ENCODE assay signal across 1 cellular context in genomic region chr3:196111939-196112386, GRCh38.
A peak's percentile ranks its signal among the peaks of the same experiment; 100 is the strongest.
TF ChIP-seq lines count a peak whose summit lies in the region.

No MANE protein-coding gene starts in this region.

TF ChIP-seq in GM12878, 131 proteins besides CTCF, POLR2A, EP300 and RAD21 (continued from another document and continues in another):
- no peak for TF ChIP-seq TCF7 (IDR thresholded peaks at IDR 0.05; ENCODE audit: borderline replicate concordance)
- no peak for TF ChIP-seq HDAC6 (IDR thresholded peaks at IDR 0.05; ENCODE audit: unreplicated experiment)
- no peak for TF ChIP-seq PBX3 (IDR thresholded peaks at IDR 0.05; ENCODE audit: insufficient replicate concordance, low read depth, low read length)
- TF ChIP-seq PAX5 (IDR thresholded peaks at IDR 0.05; ENCODE audit: borderline replicate concordance, low read depth, low read length): 0 out of 2 replicates have a peak, but pooled peaks have one; percentile 50
- no peak for TF ChIP-seq KAT2A (conservative IDR thresholded peaks at IDR 0.05; ENCODE audit: control insufficient read depth, low read depth, low read length)
- no peak for TF ChIP-seq E2F8 (IDR thresholded peaks at IDR 0.05; ENCODE audit: low read depth, partially characterized antibody)
- TF ChIP-seq REST (IDR thresholded peaks at IDR 0.05; ENCODE audit: low read depth, low read length): no peak
- no peak for TF ChIP-seq NFXL1 (IDR thresholded peaks at IDR 0.05; ENCODE audit: borderline replicate concordance)
- no peak for TF ChIP-seq POU2F2 (IDR thresholded peaks at IDR 0.05; ENCODE audit: borderline replicate concordance, low read depth, low read length)
- no peak for TF ChIP-seq BACH1 (IDR thresholded peaks at IDR 0.05; ENCODE audit: borderline replicate concordance)
- TF ChIP-seq ZBTB4 (CRISPR knock-in tag; IDR thresholded peaks at IDR 0.05): no peak
- no peak for TF ChIP-seq IRF4 (IDR thresholded peaks at IDR 0.05; ENCODE audit: low read depth, low read length)
- TF ChIP-seq BCL3 (IDR thresholded peaks at IDR 0.05; ENCODE audit: borderline replicate concordance, insufficient read depth, low read depth, low read length, poor library complexity, severe bottlenecking): no peak
- 0 out of 2 replicates have a peak, but pooled peaks have one; percentile 7 for TF ChIP-seq MLLT1 (IDR thresholded peaks at IDR 0.05)
- TF ChIP-seq SIN3A (IDR thresholded peaks at IDR 0.05; ENCODE audit: low read depth, low read length): no peak
- no peak for TF ChIP-seq ETV6 (conservative IDR thresholded peaks at IDR 0.05 in 1 of 2, IDR thresholded peaks at IDR 0.05 in 1 of 2; ENCODE audit: borderline replicate concordance in 1 of 2, low read depth in 1 of 2)
- no peak for TF ChIP-seq PKNOX1 (IDR thresholded peaks at IDR 0.05)
- no peak for TF ChIP-seq SMAD5 (IDR thresholded peaks at IDR 0.05; ENCODE audit: low read depth)
- no peak for TF ChIP-seq ZNF207 (IDR thresholded peaks at IDR 0.05; ENCODE audit: borderline replicate concordance)
- TF ChIP-seq CEBPB (IDR thresholded peaks at IDR 0.05; ENCODE audit: borderline replicate concordance in 1 of 2, low read depth in 2 of 2, low read length in 2 of 2): no peak
- TF ChIP-seq FOS (IDR thresholded peaks at IDR 0.05; ENCODE audit: borderline replicate concordance, extremely low read depth, insufficient read length): no peak
- no peak for TF ChIP-seq TCF3 (IDR thresholded peaks at IDR 0.05; ENCODE audit: borderline replicate concordance, insufficient read depth, low read depth, low read length)
- peak; percentile 70 to 80; a peak in 3 of 4 replicates for TF ChIP-seq IKZF2 (IDR thresholded peaks at IDR 0.05)
- no peak for TF ChIP-seq ASH2L (IDR thresholded peaks at IDR 0.05; ENCODE audit: borderline replicate concordance, low read depth)
- TF ChIP-seq POLR2AphosphoS5 (IDR thresholded peaks at IDR 0.05; ENCODE audit: low read length): no peak
- no peak for TF ChIP-seq POLR2AphosphoS2 (IDR thresholded peaks at IDR 0.05; ENCODE audit: low read depth, low read length)
- TF ChIP-seq LARP7 (IDR thresholded peaks at IDR 0.05): no peak
- TF ChIP-seq MEF2B (IDR thresholded peaks at IDR 0.05; ENCODE audit: partially characterized antibody, poor library complexity, severe bottlenecking): no peak
- TF ChIP-seq TARDBP (IDR thresholded peaks at IDR 0.05; ENCODE audit: borderline replicate concordance): no peak
- TF ChIP-seq HCFC1 (IDR thresholded peaks at IDR 0.05; ENCODE audit: low read length): no peak
- peak; percentile 57 for TF ChIP-seq IKZF1 (conservative IDR thresholded peaks at IDR 0.05)
- no peak for TF ChIP-seq MYB (IDR thresholded peaks at IDR 0.05; ENCODE audit: borderline replicate concordance, low read depth, low read length)
- TF ChIP-seq EGR1 (IDR thresholded peaks at IDR 0.05; ENCODE audit: borderline replicate concordance in 1 of 2, low read depth in 2 of 2, low read length in 2 of 2): no peak
- no peak for TF ChIP-seq CHD1 (IDR thresholded peaks at IDR 0.05; ENCODE audit: low read depth, low read length)
- no peak for TF ChIP-seq ELK1 (IDR thresholded peaks at IDR 0.05; ENCODE audit: low read depth, low read length)
- no peak for TF ChIP-seq YBX1 (IDR thresholded peaks at IDR 0.05)
- TF ChIP-seq SIX5 (IDR thresholded peaks at IDR 0.05; ENCODE audit: low read depth, low read length, severe bottlenecking): no peak
- TF ChIP-seq STAT1 (conservative IDR thresholded peaks at IDR 0.05): no peak
- no peak for TF ChIP-seq BRCA1 (IDR thresholded peaks at IDR 0.05; ENCODE audit: low read depth, low read length)
- no peak for TF ChIP-seq HSF1 (IDR thresholded peaks at IDR 0.05; ENCODE audit: low read depth, low read length)
- no peak for TF ChIP-seq MXI1 (IDR thresholded peaks at IDR 0.05; ENCODE audit: low read depth, low read length)
- TF ChIP-seq RUNX3 (IDR thresholded peaks at IDR 0.05; ENCODE audit: low read length): peak; percentile 22; the same call in 1 of the 2 replicates
